Comparison of ENCODE assay signal across 9 cellular contexts in genomic region chr15:92886815-92887214, GRCh38. TPM values are rescaled to one million over a fixed set of nuclear protein-coding genes. Genes with fewer than 3 reads are reported as not detected.
DNase-seq lines count a peak whose midpoint lies in the region; ATAC-seq and TF ChIP-seq lines count a peak whose summit lies in the region.
"Had no signal": no experiment of that assay in that cellular context is flagged by ENCODE, and none has a peak within 500 bp of the region (broad histone marks: within the 10 kb centered on the region; RNA-seq: fewer than 3 reads in every experiment).

No MANE protein-coding gene starts in this region.

- no peaks in the 10 kb centered on the region for H3K27me3 ChIP-seq in skeletal muscle satellite cell (ENCODE audit: control insufficient read depth, insufficient read depth, low read length)

- peaks cover 73% of the 10 kb centered on the region for H3K36me3 Mint-ChIP-seq in activated CD8-positive, alpha-beta T cell treated with anti-CD3 and anti-CD28 coated beads for 36 hours (ENCODE audit: low read depth)

- intact Hi-C loops in activated CD8-positive, alpha-beta T cell treated with anti-CD3 and anti-CD28 coated beads for 36 hours (cut with micrococcal nuclease) = no loop called here

- no peak for ATAC-seq in activated CD8-positive, alpha-beta T cell treated with anti-CD3 and anti-CD28 coated beads for 36 hours

- H3K4me3 ChIP-seq in HEK293 (ENCODE audit: low read depth, low read length) (peak overlapping the region; percentile 25), fibroblast of pulmonary artery (replicated peaks; ENCODE audit: low read depth, low read length) (peak overlapping the region; percentile 81), skeletal muscle satellite cell (ENCODE audit: low read length) (peak overlapping the region; percentile 83)

- peak overlapping the region; percentile 99 for H3K27ac Mint-ChIP-seq in activated CD8-positive, alpha-beta T cell treated with anti-CD3 and anti-CD28 coated beads for 36 hours

- peak overlapping the region; percentile 69 for H3K4me2 ChIP-seq in skeletal muscle satellite cell (ENCODE audit: low read length)

- CTCF ChIA-PET in HEK293 (lab: Yijun Ruan, JAX) = interaction anchor here (0.9 to 1.6 kb wide), 4 partner anchors 11 to 77 kb away, joined by 4 to 6 read pairs (median 6); partner anchors contain the start of gene CHD2
- CTCF ChIA-PET in activated CD8-positive, alpha-beta T cell treated with anti-CD3 and anti-CD28 coated beads for 36 hours (lab: Charles Lee) = interaction anchor here (0.8 to 3.6 kb wide), 3 partner anchors 8 to 78 kb away, joined by 3 to 24 read pairs (median 4); partner anchors contain the start of gene CHD2

- peaks cover 27% of the 10 kb centered on the region for H3K4me1 ChIP-seq in HEK293 (ENCODE audit: control insufficient read depth, insufficient read depth, low read length)
- peaks cover 26% of the 10 kb centered on the region for H3K4me1 ChIP-seq in skeletal muscle satellite cell (ENCODE audit: control insufficient read depth, insufficient read depth, low read length)

- DNase-seq in activated CD8-positive, alpha-beta T cell treated with anti-CD3 and anti-CD28 coated beads for 36 hours = no peak
- DNase-seq in fibroblast of pulmonary artery (ENCODE audit: low read depth) = no peak
- DNase-seq in NCI-H2029 (lab: John Stamatoyannopoulos, UW) = no peak
- no peak for DNase-seq in NCI-H1436 (lab: John Stamatoyannopoulos, UW)
- no peak for DNase-seq in NCI-H1092 (lab: John Stamatoyannopoulos, UW)
- DNase-seq: anterior cingulate cortex, OCI-M1 had no signal

- H3K27me3 Mint-ChIP-seq in activated CD8-positive, alpha-beta T cell treated with anti-CD3 and anti-CD28 coated beads for 36 hours = no peaks in the 10 kb centered on the region

- POLR2A ChIA-PET in HEK293 (lab: Yijun Ruan, JAX) = interaction anchor here (0.8 to 2.7 kb wide), 6 partner anchors 8 to 78 kb away, joined by 3 to 16 read pairs (median 4); partner anchors contain the start of gene CHD2
- POLR2A ChIA-PET in activated CD8-positive, alpha-beta T cell treated with anti-CD3 and anti-CD28 coated beads for 36 hours (lab: Charles Lee) = interaction anchor here (0.6 to 19.7 kb wide), 3 partner anchors 8 to 77 kb away, joined by 4 to 642 read pairs (median 226); partner anchors contain the start of gene CHD2

- peaks cover 43% of the 10 kb centered on the region for H3K4me1 Mint-ChIP-seq in activated CD8-positive, alpha-beta T cell treated with anti-CD3 and anti-CD28 coated beads for 36 hours (ENCODE audit: low read depth)

- H3K27ac ChIP-seq in HEK293 (ENCODE audit: extremely low read depth, low read depth, low read length) = peak overlapping the region; percentile 33; the same call in 1 of the 2 replicates

- H3K9me3 Mint-ChIP-seq in activated CD8-positive, alpha-beta T cell treated with anti-CD3 and anti-CD28 coated beads for 36 hours = peaks cover 4% of the 10 kb centered on the region

- peak overlapping the region; percentile 96 for H3K9ac ChIP-seq in skeletal muscle satellite cell (ENCODE audit: low read depth, low read length)

- H3K36me3 ChIP-seq in HEK293 (ENCODE audit: control insufficient read depth in 2 of 2, insufficient read depth in 1 of 2, low read length in 2 of 2) (peaks cover 52 to 57% of the 10 kb centered on the region in 2 experiments), skeletal muscle satellite cell (ENCODE audit: insufficient read depth, low read length) (peaks cover 60% of the 10 kb centered on the region)

- no peak for TF ChIP-seq CTCF in HEK293 (tag by site-specific recombination; IDR thresholded peaks at IDR 0.05)
- no peak for TF ChIP-seq CTCF in activated CD8-positive, alpha-beta T cell treated with anti-CD3 and anti-CD28 coated beads for 36 hours (IDR thresholded peaks at IDR 0.05)
- TF ChIP-seq CTCF in fibroblast of pulmonary artery (IDR thresholded peaks at IDR 0.05; ENCODE audit: low read length, missing control alignments) = no peak

- H3K4me3 Mint-ChIP-seq in activated CD8-positive, alpha-beta T cell treated with anti-CD3 and anti-CD28 coated beads for 36 hours = peak overlapping the region; percentile 99

- H3K9me3 ChIP-seq in HEK293 (ENCODE audit: control insufficient read depth, insufficient read depth, low read depth, low read length) (no peaks in the 10 kb centered on the region), skeletal muscle satellite cell (replicated peaks; ENCODE audit: low read length) (no peaks in the 10 kb centered on the region)

TF ChIP-seq in HEK293, 187 proteins besides CTCF, POLR2A, EP300 and RAD21:
- TF ChIP-seq KLF8 (tag by site-specific recombination; IDR thresholded peaks at IDR 0.05) = no peak
- TF ChIP-seq OSR2 (tag by site-specific recombination; IDR thresholded peaks at IDR 0.05) = no peak
- no peak for TF ChIP-seq ZNF10 (tag by site-specific recombination; IDR thresholded peaks at IDR 0.05)
- no peak for TF ChIP-seq ZNF146 (tag by site-specific recombination; IDR thresholded peaks at IDR 0.05)
- no peak for TF ChIP-seq ZNF558 (tag by site-specific recombination; IDR thresholded peaks at IDR 0.05)
- no peak for TF ChIP-seq ZNF292 (tag by site-specific recombination; IDR thresholded peaks at IDR 0.05; ENCODE audit: borderline replicate concordance, low read depth)
- no peak for TF ChIP-seq SETDB1 (IDR thresholded peaks at IDR 0.05; ENCODE audit: insufficient read length, low read length)
- no peak for TF ChIP-seq YY1 (tag by site-specific recombination; IDR thresholded peaks at IDR 0.05)
- no peak for TF ChIP-seq ZNF416 (tag by site-specific recombination; IDR thresholded peaks at IDR 0.05)
- no peak for TF ChIP-seq ZNF155 (tag by site-specific recombination; IDR thresholded peaks at IDR 0.05)
- no peak for TF ChIP-seq HOXA7 (CRISPR knock-in tag; IDR thresholded peaks at IDR 0.05; ENCODE audit: borderline replicate concordance)
- no peak for TF ChIP-seq ZNF76 (tag by site-specific recombination; IDR thresholded peaks at IDR 0.05; ENCODE audit: borderline replicate concordance, low read depth)
- TF ChIP-seq WT1 (tag by site-specific recombination; IDR thresholded peaks at IDR 0.05) = no peak
- TF ChIP-seq ZNF114 (tag by site-specific recombination; IDR thresholded peaks at IDR 0.05) = no peak
- TF ChIP-seq ZNF184 (tag by site-specific recombination; IDR thresholded peaks at IDR 0.05) = no peak
- no peak for TF ChIP-seq ZNF366 (tag by site-specific recombination; conservative IDR thresholded peaks at IDR 0.05)
- no peak for TF ChIP-seq TSHZ1 (tag by site-specific recombination; IDR thresholded peaks at IDR 0.05; ENCODE audit: borderline replicate concordance)

RNA-seq across cellular contexts. Expression of gene CHD2, which starts 13.3 kb away (rescaled TPM):
- 100 to 1,000 TPM; 124 to 138 TPM for total RNA-seq in activated CD8-positive, alpha-beta T cell treated with anti-CD3 and anti-CD28 coated beads for 36 hours
- total RNA-seq in skeletal muscle satellite cell (2012; rRNA removed) = 46.5 and 60.8 TPM in 2 replicates

Comparison
In these comparisons a context has a peak if more than half of its experiments do, and no peak if none do; other contexts are left out.
1. H3K4me3 ChIP-seq: peak in every context shown above with its lines; median percentile 83 in skeletal muscle satellite cell; 81 in fibroblast of pulmonary artery; 25 in HEK293.